Comparison of ENCODE assay signal across 9 cellular contexts in genomic region chr13:30388401-30389283, GRCh38. TPM values are rescaled to one million over a fixed set of nuclear protein-coding genes. Genes with fewer than 3 reads are reported as not detected.
DNase-seq lines count a peak whose midpoint lies in the region; ATAC-seq and TF ChIP-seq lines count a peak whose summit lies in the region.
"Had no signal": no experiment of that assay in that cellular context is flagged by ENCODE, and none has a peak within 500 bp of the region (broad histone marks: within the 10 kb centered on the region; RNA-seq: fewer than 3 reads in every experiment).

No MANE protein-coding gene starts in this region.

- H3K36me3 ChIP-seq in liver (ENCODE audit: control insufficient read depth in 4 of 4, insufficient read depth in 3 of 4, low read depth in 1 of 4, low read length in 3 of 4) (no peaks in the 10 kb centered on the region), urinary bladder (ENCODE audit: insufficient read depth) (no peaks in the 10 kb centered on the region)

- H3K4me3 ChIP-seq in liver (ENCODE audit: low read depth in 1 of 3, low read length in 3 of 3) = no peak overlapping the region
- peak overlapping the region; percentile 8 for H3K4me3 ChIP-seq in urinary bladder (ENCODE audit: low read depth, low read length)

- no peaks in the 10 kb centered on the region for H3K9me3 ChIP-seq in liver (ENCODE audit: control insufficient read depth in 4 of 4, low read length in 3 of 4)

- H3K27ac Mint-ChIP-seq in activated T-helper 17 cell treated with anti-CD3 and anti-CD28 coated beads, Interleukin-2, amount 50 U/mL, for 72 hours = peak overlapping the region; percentile 88

- peaks cover 20% of the 10 kb centered on the region for H3K4me1 Mint-ChIP-seq in activated T-helper 17 cell treated with anti-CD3 and anti-CD28 coated beads, Interleukin-2, amount 50 U/mL, for 72 hours

- WGBS in liver = 27% methylated on average over 15 of the region's 15 CpGs
- WGBS in urinary bladder = 16% methylated on average over 15 of the region's 15 CpGs

- intact Hi-C loops in Right ventricle myocardium superior (cut with DNase I) (no loop called here), cardiac septum (cut with DNase I) (no loop called here)

- H3K27me3 Mint-ChIP-seq in activated T-helper 17 cell treated with anti-CD3 and anti-CD28 coated beads, Interleukin-2, amount 50 U/mL, for 72 hours = no peaks in the 10 kb centered on the region

- no peaks in the 10 kb centered on the region for H3K36me3 Mint-ChIP-seq in activated T-helper 17 cell treated with anti-CD3 and anti-CD28 coated beads, Interleukin-2, amount 50 U/mL, for 72 hours (ENCODE audit: low read depth)

- ATAC-seq in Right ventricle myocardium superior (ENCODE audit: poor library complexity) = no peak
- ATAC-seq in activated T-helper 17 cell treated with anti-CD3 and anti-CD28 coated beads, Interleukin-2, amount 50 U/mL, for 72 hours (replicated peaks) = no peak
- ATAC-seq in GM18873 (IDR thresholded peaks at IDR 0.05; ENCODE audit: low FRiP score, unreplicated experiment) = no peak
- no peak for ATAC-seq in GM18870 (IDR thresholded peaks at IDR 0.05; ENCODE audit: unreplicated experiment)
- no peak for ATAC-seq in GM21529 (IDR thresholded peaks at IDR 0.05; ENCODE audit: unreplicated experiment)

- no peaks in the 10 kb centered on the region for H3K9me3 Mint-ChIP-seq in activated T-helper 17 cell treated with anti-CD3 and anti-CD28 coated beads, Interleukin-2, amount 50 U/mL, for 72 hours

- H3K27ac ChIP-seq in liver (ENCODE audit: low read depth in 1 of 2, low read length in 2 of 2) (peak overlapping the region; percentile 89 to 90), urinary bladder (ENCODE audit: low read depth) (no peak overlapping the region)

- no peaks in the 10 kb centered on the region for H3K27me3 ChIP-seq in liver (ENCODE audit: control insufficient read depth in 4 of 4, insufficient read depth in 4 of 4, low read length in 3 of 4)

- H3K4me3 Mint-ChIP-seq in activated T-helper 17 cell treated with anti-CD3 and anti-CD28 coated beads, Interleukin-2, amount 50 U/mL, for 72 hours = peak overlapping the region; percentile 90

- no peak for TF ChIP-seq CTCF in liver (IDR thresholded peaks at IDR 0.05; ENCODE audit: low read depth, low read length, missing input control)

- peak in 1 of 2 donors; percentile 34 for TF ChIP-seq RAD21 in liver (IDR thresholded peaks at IDR 0.05)

- H3K9ac ChIP-seq in liver (ENCODE audit: low read depth in 1 of 2, low read length in 2 of 2) = peak overlapping the region; percentile 61 to 68

- H3K4me1 ChIP-seq in liver (ENCODE audit: control insufficient read depth in 4 of 4, insufficient read depth in 4 of 4, low read length in 3 of 4) (peaks cover 3 to 26% (median 13%) of the 10 kb centered on the region in 4 donors), urinary bladder (ENCODE audit: insufficient read depth) (no peaks in the 10 kb centered on the region)

- DNase-seq in Right ventricle myocardium superior (peak; percentile 54), cardiac septum (ENCODE audit: low spot score) (no peak)

TF ChIP-seq in liver, 16 proteins besides CTCF, POLR2A, EP300 and RAD21:
- TF ChIP-seq YY1 (IDR thresholded peaks at IDR 0.05) = peak; percentile 43
- peak; percentile 84 for TF ChIP-seq REST (IDR thresholded peaks at IDR 0.05)
- peak; percentile 18 to 44 for TF ChIP-seq HNF4A (conservative IDR thresholded peaks at IDR 0.05)
- no peak for TF ChIP-seq FOXA2 (IDR thresholded peaks at IDR 0.05)
- no peak for TF ChIP-seq EGR1 (IDR thresholded peaks at IDR 0.05; ENCODE audit: low read depth in 2 of 2)
- TF ChIP-seq JUND (IDR thresholded peaks at IDR 0.05) = peak in 1 of 2 donors; percentile 56
- TF ChIP-seq RXRA (IDR thresholded peaks at IDR 0.05) = peak in 1 of 2 donors; percentile 35
- TF ChIP-seq NR2F2 (IDR thresholded peaks at IDR 0.05) = peak; percentile 41
- TF ChIP-seq MAX (IDR thresholded peaks at IDR 0.05) = peak; percentile 28
- peak; percentile 10 for TF ChIP-seq HNF4G (IDR thresholded peaks at IDR 0.05)
- no peak for TF ChIP-seq ATF3 (IDR thresholded peaks at IDR 0.05)
- TF ChIP-seq ZBTB33 (IDR thresholded peaks at IDR 0.05) = peak; percentile 36
TF ChIP-seq in liver: peak in this region for 9.

RNA-seq across cellular contexts. Expression of gene UBE2L5, which starts 33.7 kb away (rescaled TPM):
- total RNA-seq in Right ventricle myocardium superior (not detected), cardiac septum (not detected), liver (not detected), urinary bladder (0.21 TPM)
- total RNA-seq in activated T-helper 17 cell treated with anti-CD3 and anti-CD28 coated beads, Interleukin-2, amount 50 U/mL, for 72 hours = not detected
- polyA plus RNA-seq in liver (under 1 TPM in 1 of 2 donors, not detected in 1; 0.10 TPM), urinary bladder (0.20 TPM)
- total RNA-seq: skeletal muscle tissue had no signal
